Comparison of ENCODE assay signal across 26 cellular contexts in the genomic region with DNA sequence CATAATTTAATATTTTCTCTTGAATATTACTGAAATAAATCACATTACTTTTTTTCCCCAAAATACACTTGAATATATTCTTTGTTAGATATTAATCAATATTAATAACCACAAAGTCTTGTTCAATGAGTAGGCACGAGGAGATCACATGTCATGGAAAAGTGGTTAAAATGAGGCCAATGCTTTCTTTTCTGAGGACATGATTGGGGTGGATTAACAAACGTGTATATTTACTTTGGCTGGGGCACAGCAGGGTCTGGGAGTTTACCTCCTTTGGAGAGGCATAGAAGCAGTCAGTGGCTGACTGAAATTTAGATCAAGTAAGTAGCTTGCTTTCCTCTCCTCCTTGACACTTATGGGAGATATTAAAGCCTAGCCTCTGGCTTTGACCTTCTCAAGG.
DNase-seq lines count a peak whose midpoint lies in the region; ATAC-seq, FAIRE-seq and TF ChIP-seq lines count a peak whose summit lies in the region.
"Had no signal": no experiment of that assay in that cellular context is flagged by ENCODE, and none has a peak within 500 bp of the region (broad histone marks: within the 10 kb centered on the region; RNA-seq: fewer than 3 reads in every experiment).

No MANE protein-coding gene starts in this region.

- H4K5ac ChIP-seq in H1 (ENCODE audit: insufficient read length, low read depth, low read length) = no peak overlapping the region

- H3K14ac ChIP-seq in H1 (ENCODE audit: insufficient read length) = no peak overlapping the region

- no peak overlapping the region for H3K27ac ChIP-seq in HEK293 (ENCODE audit: extremely low read depth, low read depth, low read length)
- H3K27ac ChIP-seq in H1 (ENCODE audit: low read depth, low read length) = no peak overlapping the region
- H3K27ac ChIP-seq: body of pancreas, left ventricle myocardium inferior, SK-N-MC had no signal

- POLR2A ChIA-PET in HEK293 (lab: Yijun Ruan, JAX) (no interaction called here), H1 (lab: Charles Lee; ENCODE audit: partially characterized antibody) (no interaction called here)

- TF ChIP-seq RAD21 in H1 (IDR thresholded peaks at IDR 0.05 in 1 of 2, conservative IDR thresholded peaks at IDR 0.05 in 1 of 2; ENCODE audit: low read depth in 2 of 2, low read length in 2 of 2) = no peak

- H3K23me2 ChIP-seq in H1 (ENCODE audit: low read depth, low read length) = no peaks in the 10 kb centered on the region

- H3K4ac ChIP-seq in H1 (replicated peaks; ENCODE audit: insufficient read length, low read depth, low read length) = no peak overlapping the region

- H2AFZ ChIP-seq in H1 (ENCODE audit: low read length) = peak overlapping the region; percentile 48; the same call in 1 of the 2 replicates

- no peak for TF ChIP-seq CTCF in HEK293 (tag by site-specific recombination; IDR thresholded peaks at IDR 0.05)
- TF ChIP-seq CTCF in H1 (IDR thresholded peaks at IDR 0.05; ENCODE audit: control extremely low read depth in 1 of 3, insufficient read depth in 1 of 3, low read depth in 1 of 3, low read length in 3 of 3) = no peak

- no peak for TF ChIP-seq EP300 in H1 (IDR thresholded peaks at IDR 0.05; ENCODE audit: borderline replicate concordance in 1 of 2, low read depth in 2 of 2, low read length in 2 of 2)

- H3K79me1 ChIP-seq in H1 (ENCODE audit: low read depth, low read length) = no peaks in the 10 kb centered on the region

- TF ChIP-seq POLR2A in H1 (IDR thresholded peaks at IDR 0.05; ENCODE audit: control extremely low read depth in 1 of 2, low read depth in 2 of 2, low read length in 2 of 2) = no peak

- H3K56ac ChIP-seq in H1 (replicated peaks; ENCODE audit: insufficient read length, low read depth, low read length) = no peak overlapping the region

- no peak overlapping the region for H3K18ac ChIP-seq in H1 (ENCODE audit: extremely low read depth, low read length)

- DNase-seq in NCI-H146 treated with DMSO at 0.1 percent for 48 hours (lab: John Stamatoyannopoulos, UW; ENCODE audit: unreplicated experiment) = peak; percentile 39
- DNase-seq in NCI-H774 (lab: John Stamatoyannopoulos, UW) = peak; percentile 59
- no peak for DNase-seq in H1 (ENCODE audit: low read depth in 1 of 2, low spot score in 2 of 2)
- DNase-seq in SIG-M5 (lab: John Stamatoyannopoulos, UW) = no peak
- no peak for DNase-seq in NK-92 (lab: John Stamatoyannopoulos, UW; ENCODE audit: unreplicated experiment)
- DNase-seq: ACHN; activated CD8-positive, alpha-beta T cell treated with anti-CD3 and anti-CD28 coated beads for 36 hours; activated effector memory CD4-positive, alpha-beta T cell treated with anti-CD3 and anti-CD28 coated beads, Interleukin-2, amount 50 U/mL, for 16 hours; activated T-cell treated with anti-CD3 and anti-CD28 coated beads for 4 hours; body of pancreas; cerebellar nuclear complex; DMS79; GDM1; Kasumi-1; left ventricle myocardium inferior; naive B cell; NCI-H1930; NCI-H510A treated with DMSO at 0.1 percent for 48 hours; RPMI8226; stimulated activated naive CD4-positive, alpha-beta T cell treated with Interleukin-2 at 50 U/mL for 16 hours; T-helper 17 cell had no signal

- H4K8ac ChIP-seq in H1 (ENCODE audit: extremely low read depth, insufficient read depth, low read length) = no peak overlapping the region

- ATAC-seq in GM19035 (IDR thresholded peaks at IDR 0.05; ENCODE audit: unreplicated experiment) (no peak), HG02938 (IDR thresholded peaks at IDR 0.05; ENCODE audit: unreplicated experiment) (no peak)
- ATAC-seq: activated CD8-positive, alpha-beta T cell treated with anti-CD3 and anti-CD28 coated beads for 36 hours; body of pancreas; HCT116; T-helper 17 cell had no signal

- no peak overlapping the region for H2AK5ac ChIP-seq in H1 (ENCODE audit: low read depth, low read length)

- CTCF ChIA-PET in HEK293 (lab: Yijun Ruan, JAX) = interaction anchor here (0.8 kb wide), 1 partner anchor 122 kb away, joined by 3 read pairs; no protein-coding TSS in a partner anchor
- CTCF ChIA-PET in H1 (lab: Charles Lee; ENCODE audit: partially characterized antibody) = interaction anchor here (1.0 kb wide), 1 partner anchor 455 kb away, joined by 3 read pairs; no protein-coding TSS in a partner anchor

- FAIRE-seq in H1 (lab: Jason Lieb, UNC) = no peak

- no peaks in the 10 kb centered on the region for H3K27me3 ChIP-seq in H1 (replicated peaks in 1 of 4; ENCODE audit: control insufficient read depth in 3 of 4, extremely low read depth in 1 of 4, insufficient read depth in 3 of 4, low read length in 3 of 4)
- H3K27me3 ChIP-seq: body of pancreas had no signal

- H3K4me3 ChIP-seq in HEK293 (ENCODE audit: low read depth, low read length) (no peak overlapping the region), H1 (ENCODE audit: extremely low read depth in 1 of 4, insufficient read depth in 2 of 4, low read depth in 3 of 4, low read length in 4 of 4) (no peak overlapping the region)
- H3K4me3 ChIP-seq: body of pancreas, left ventricle myocardium inferior, SK-N-MC had no signal

- no peak overlapping the region for H2BK20ac ChIP-seq in H1 (ENCODE audit: low read length)

- H2BK15ac ChIP-seq in H1 (ENCODE audit: low read length) = no peak overlapping the region

- H3K9me3 ChIP-seq in HEK293 (ENCODE audit: control insufficient read depth, insufficient read depth, low read depth, low read length) (no peaks in the 10 kb centered on the region), H1 (ENCODE audit: insufficient read depth in 2 of 2, low read depth in 1 of 2, low read length in 1 of 2) (no peaks in the 10 kb centered on the region)
- H3K9me3 ChIP-seq: body of pancreas, left ventricle myocardium inferior had no signal

- H2BK120ac ChIP-seq in H1 (replicated peaks; ENCODE audit: low read depth, low read length) = no peak overlapping the region

- H3K23ac ChIP-seq in H1 (ENCODE audit: insufficient read length) = no peak overlapping the region

- no peak overlapping the region for H2BK5ac ChIP-seq in H1 (ENCODE audit: low read depth, low read length)

- no peak overlapping the region for H2BK12ac ChIP-seq in H1 (ENCODE audit: low read depth, low read length)

- WGBS in H1 (ENCODE audit: extremely low coverage in 1 of 2, insufficient coverage in 1 of 2, insufficient read length in 1 of 2, insufficient replicate concordance in 2 of 2, low coverage in 1 of 2, low lambda C conversion rate in 2 of 2, missing lambda C conversion rate in 1 of 2), 2 experiments = 73% methylated on average over 2 of the region's 2 CpGs; no CpG with 5 or more reads in 1 of the 2 experiments

- H3K9ac ChIP-seq in H1 (replicated peaks in 1 of 4; ENCODE audit: extremely low read depth in 1 of 4, low read depth in 3 of 4, low read length in 3 of 4) = no peak overlapping the region

- no peaks in the 10 kb centered on the region for H3K79me2 ChIP-seq in H1 (ENCODE audit: control insufficient read depth in 1 of 2, insufficient read depth in 2 of 2, low read length in 2 of 2)

- no peak overlapping the region for H4K91ac ChIP-seq in H1 (replicated peaks; ENCODE audit: insufficient read length, low read length)

- H3K36me3 ChIP-seq in HEK293 (ENCODE audit: control insufficient read depth in 2 of 2, insufficient read depth in 1 of 2, low read length in 2 of 2) = no peaks in the 10 kb centered on the region
- no peaks in the 10 kb centered on the region for H3K36me3 ChIP-seq in H1 (ENCODE audit: control insufficient read depth in 2 of 4, insufficient read depth in 4 of 4, low read length in 3 of 4)
- H3K36me3 ChIP-seq: left ventricle myocardium inferior had no signal

- H3K4me2 ChIP-seq in H1 (ENCODE audit: insufficient read depth in 1 of 2, low read depth in 2 of 2, low read length in 2 of 2) = no peak overlapping the region

- no peaks in the 10 kb centered on the region for H3K4me1 ChIP-seq in HEK293 (ENCODE audit: control insufficient read depth, insufficient read depth, low read length)
- H3K4me1 ChIP-seq in H1 (replicated peaks in 1 of 4; ENCODE audit: control insufficient read depth in 3 of 4, insufficient read depth in 4 of 4, low read length in 3 of 4) = peaks cover 0 to 2% (median 0%) of the 10 kb centered on the region in 4 experiments; a peak in 1 of 7 replicates
- H3K4me1 ChIP-seq: body of pancreas, left ventricle myocardium inferior had no signal

- H4K20me1 ChIP-seq in H1 (replicated peaks in 1 of 2; ENCODE audit: control insufficient read depth in 1 of 2, insufficient read depth in 2 of 2, low read length in 2 of 2) = no peaks in the 10 kb centered on the region

TF ChIP-seq in HEK293, 187 proteins besides CTCF, POLR2A, EP300 and RAD21:
- TF ChIP-seq WT1 (tag by site-specific recombination; IDR thresholded peaks at IDR 0.05) = peak; percentile 69
- TF ChIP-seq, protein P1, sequence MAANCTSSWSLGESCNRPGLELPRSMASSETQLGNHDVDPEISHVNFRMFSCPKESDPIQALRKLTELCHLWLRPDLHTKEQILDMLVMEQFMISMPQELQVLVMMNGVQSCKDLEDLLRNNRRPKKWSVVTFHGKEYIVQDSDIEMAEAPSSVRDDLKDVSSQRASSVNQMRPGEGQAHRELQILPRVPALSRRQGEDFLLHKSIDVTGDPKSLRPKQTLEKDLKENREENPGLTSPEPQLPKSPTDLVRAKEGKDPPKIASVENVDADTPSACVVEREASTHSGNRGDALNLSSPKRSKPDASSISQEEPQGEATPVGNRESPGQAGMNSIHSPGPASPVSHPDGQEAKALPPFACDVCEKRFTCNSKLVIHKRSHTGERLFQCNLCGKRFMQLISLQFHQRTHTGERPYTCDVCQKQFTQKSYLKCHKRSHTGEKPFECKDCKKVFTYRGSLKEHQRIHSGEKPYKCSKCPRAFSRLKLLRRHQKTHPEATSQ (tag by site-specific recombination; IDR thresholded peaks at IDR 0.05) = no peak

TF ChIP-seq in H1, 55 proteins besides CTCF, POLR2A, EP300 and RAD21 (continues in another document):
- no peak for TF ChIP-seq MAFK (IDR thresholded peaks at IDR 0.05; ENCODE audit: low read depth, low read length)
- no peak for TF ChIP-seq ZNF274 (IDR thresholded peaks at IDR 0.05; ENCODE audit: borderline replicate concordance, extremely low read depth, low read length)
- TF ChIP-seq TAF7 (optimal IDR thresholded peaks at IDR 0.05; ENCODE audit: borderline replicate concordance, low read depth, low read length) = no peak
- no peak for TF ChIP-seq FOSL1 (IDR thresholded peaks at IDR 0.05; ENCODE audit: insufficient read depth, low read depth, low read length)
- no peak for TF ChIP-seq SIN3A (conservative IDR thresholded peaks at IDR 0.05 in 1 of 2, IDR thresholded peaks at IDR 0.05 in 1 of 2; ENCODE audit: low read depth in 1 of 2, low read length in 2 of 2)
- TF ChIP-seq CHD1 (IDR thresholded peaks at IDR 0.05; ENCODE audit: low read depth, low read length) = no peak
- no peak for TF ChIP-seq CBX8 (IDR thresholded peaks at IDR 0.05; ENCODE audit: borderline replicate concordance, low read depth, low read length)

Comparison
In these comparisons a context has a peak if more than half of its experiments do, and no peak if none do; other contexts are left out.
1. DNase-seq: peak in NCI-H146 treated with DMSO at 0.1 percent for 48 hours (single experiment) and NCI-H774 (single experiment); none in H1 (0 of 2), SIG-M5 (single experiment) and NK-92 (single experiment).